In genomic region chr3:126155819-126156218, GRCh38 we compare ENCODE assay signal across 10 cellular contexts. TPM values are rescaled to one million over a fixed set of nuclear protein-coding genes. Genes with fewer than 3 reads are reported as not detected.
A peak's percentile ranks its signal among the peaks of the same experiment; 100 is the strongest.
DNase-seq lines count a peak whose midpoint lies in the region; ATAC-seq and TF ChIP-seq lines count a peak whose summit lies in the region.
"Had no signal": no experiment of that assay in that cellular context is flagged by ENCODE, and none has a peak within 500 bp of the region (broad histone marks: within the 10 kb centered on the region; RNA-seq: fewer than 3 reads in every experiment).

No MANE protein-coding gene starts in this region.

- H3K4me3 Mint-ChIP-seq in chondrocyte (ENCODE audit: unreplicated experiment) = no peak overlapping the region
- no peak overlapping the region for H3K4me3 Mint-ChIP-seq in endodermal cell
- H3K4me3 Mint-ChIP-seq: CD14-positive monocyte, GM23338 had no signal

- TF ChIP-seq CTCF in chondrocyte (IDR thresholded peaks at IDR 0.05) (no peak), lung (IDR thresholded peaks at IDR 0.05; ENCODE audit: control extremely low read depth, extremely low read depth) (no peak), endodermal cell (conservative IDR thresholded peaks at IDR 0.05) (no peak)

- WGBS in lung, 2 donors = 56 to 61% methylated on average over 6 of the region's 6 CpGs
- 73 to 76% methylated on average over 6 of the region's 6 CpGs for WGBS in endodermal cell (ENCODE audit: insufficient coverage in 1 of 2, insufficient read length in 1 of 2), 2 experiments

- H3K27me3 Mint-ChIP-seq in chondrocyte (ENCODE audit: low read depth) (no peaks in the 10 kb centered on the region), endodermal cell (ENCODE audit: insufficient read depth) (no peaks in the 10 kb centered on the region)

- H3K4me1 Mint-ChIP-seq in chondrocyte (ENCODE audit: low read depth) (no peaks in the 10 kb centered on the region), endodermal cell (no peaks in the 10 kb centered on the region)
- H3K4me1 Mint-ChIP-seq: CD14-positive monocyte, GM23338 had no signal

- H3K9me3 ChIP-seq in lung (ENCODE audit: control insufficient read depth in 2 of 2, insufficient read depth in 1 of 2, low read length in 1 of 2) = peaks cover 0 to 2% of the 10 kb centered on the region in 2 donors
- no peaks in the 10 kb centered on the region for H3K9me3 ChIP-seq in endodermal cell (ENCODE audit: control insufficient read depth, low read length)

- no peak overlapping the region for H3K27ac ChIP-seq in lung (ENCODE audit: low read depth in 1 of 2, low read length in 1 of 2)
- H3K27ac ChIP-seq in endodermal cell (ENCODE audit: low read depth, low read length) = no peak overlapping the region

- H3K9ac ChIP-seq in endodermal cell (ENCODE audit: extremely low read depth, low read length, poor library complexity, severe bottlenecking) = no peak overlapping the region

- H3K36me3 Mint-ChIP-seq in chondrocyte (ENCODE audit: low read depth) (no peaks in the 10 kb centered on the region), endodermal cell (ENCODE audit: low read depth) (no peaks in the 10 kb centered on the region)
- H3K36me3 Mint-ChIP-seq: CD14-positive monocyte had no signal

- ATAC-seq in lung (ENCODE audit: insufficient read depth, low FRiP score) = no peak
- ATAC-seq: GM23338 had no signal

- DNase-seq in AG08396 (ENCODE audit: low spot score) = peak; percentile 1
- DNase-seq in EH (ENCODE audit: low read depth) = peak; percentile 12
- peak; percentile 33 for DNase-seq in chondrocyte (ENCODE audit: low spot score)
- peak; percentile 23 for DNase-seq in lung (ENCODE audit: low spot score)
- DNase-seq in stimulated activated CD4-positive, alpha-beta T cell treated with anti-CD3 and anti-CD28 coated beads, Interleukin-12 subunit alpha, Interleukin-12 subunit beta, amount 100 ng/mL, for 4 hours = no peak
- no peak for DNase-seq in endodermal cell
- no peak for DNase-seq in T-helper 1 cell
- DNase-seq in middle frontal gyrus (ENCODE audit: extremely low spot score, low spot score) = no peak

- H3K36me3 ChIP-seq in lung (ENCODE audit: control insufficient read depth in 2 of 2, insufficient read depth in 2 of 2, low read length in 2 of 2) (no peaks in the 10 kb centered on the region), endodermal cell (ENCODE audit: control insufficient read depth, insufficient read depth, low read length) (no peaks in the 10 kb centered on the region)

- H3K4me1 ChIP-seq in lung (ENCODE audit: control insufficient read depth in 2 of 2, insufficient read depth in 2 of 2, low read length in 2 of 2) = no peaks in the 10 kb centered on the region
- H3K4me1 ChIP-seq in endodermal cell (ENCODE audit: control insufficient read depth, insufficient read depth, low read length) = no peaks in the 10 kb centered on the region

- H3K4me3 ChIP-seq in lung (no peak overlapping the region), endodermal cell (ENCODE audit: low read length) (no peak overlapping the region)
- H3K4me3 ChIP-seq: GM23338 had no signal

- H3K9me3 Mint-ChIP-seq in chondrocyte (ENCODE audit: low read depth) (no peaks in the 10 kb centered on the region), endodermal cell (peaks cover 3% of the 10 kb centered on the region)

- H3K27me3 ChIP-seq in lung (ENCODE audit: control insufficient read depth, insufficient read depth) (no peaks in the 10 kb centered on the region), endodermal cell (ENCODE audit: control insufficient read depth, insufficient read depth, low read length, poor library complexity, severe bottlenecking) (no peaks in the 10 kb centered on the region)

- no peak overlapping the region for H3K27ac Mint-ChIP-seq in chondrocyte (ENCODE audit: unreplicated experiment)
- no peak overlapping the region for H3K27ac Mint-ChIP-seq in endodermal cell
- H3K27ac Mint-ChIP-seq: GM23338 had no signal

RNA-seq across cellular contexts. Expression of gene ALDH1L1, which starts 24.6 kb away (rescaled TPM):
- 0.51 to 1.9 TPM (median 0.60 TPM) in 3 replicates for total RNA-seq in chondrocyte
- 1 to 10 TPM in 1 of 2 donors, under 1 TPM in 1; 0.51 to 9.0 TPM for total RNA-seq in lung
- polyA plus RNA-seq in lung = 1 to 10 TPM; 2.3 to 3.3 TPM
- 1 to 10 TPM; 1.0 to 1.6 TPM for total RNA-seq in endodermal cell
- 1.6 TPM for polyA plus RNA-seq in endodermal cell (2013, experiment 1 of 2)
- polyA plus RNA-seq in endodermal cell (2013, experiment 2 of 2) = 0.95 TPM
- polyA plus RNA-seq: CD14-positive monocyte had no signal

Comparison
In these comparisons a context has a peak if more than half of its experiments do, and no peak if none do; other contexts are left out.
1. DNase-seq: peak in AG08396 (single experiment), EH (single experiment), chondrocyte (single experiment) and lung (single experiment); none in stimulated activated CD4-positive, alpha-beta T cell treated with anti-CD3 and anti-CD28 coated beads, Interleukin-12 subunit alpha, Interleukin-12 subunit beta, amount 100 ng/mL, for 4 hours (single experiment), endodermal cell (single experiment), T-helper 1 cell (0 of 5) and middle frontal gyrus (single experiment).